25 cellular contexts compared by ENCODE assay signal in the genomic region with DNA sequence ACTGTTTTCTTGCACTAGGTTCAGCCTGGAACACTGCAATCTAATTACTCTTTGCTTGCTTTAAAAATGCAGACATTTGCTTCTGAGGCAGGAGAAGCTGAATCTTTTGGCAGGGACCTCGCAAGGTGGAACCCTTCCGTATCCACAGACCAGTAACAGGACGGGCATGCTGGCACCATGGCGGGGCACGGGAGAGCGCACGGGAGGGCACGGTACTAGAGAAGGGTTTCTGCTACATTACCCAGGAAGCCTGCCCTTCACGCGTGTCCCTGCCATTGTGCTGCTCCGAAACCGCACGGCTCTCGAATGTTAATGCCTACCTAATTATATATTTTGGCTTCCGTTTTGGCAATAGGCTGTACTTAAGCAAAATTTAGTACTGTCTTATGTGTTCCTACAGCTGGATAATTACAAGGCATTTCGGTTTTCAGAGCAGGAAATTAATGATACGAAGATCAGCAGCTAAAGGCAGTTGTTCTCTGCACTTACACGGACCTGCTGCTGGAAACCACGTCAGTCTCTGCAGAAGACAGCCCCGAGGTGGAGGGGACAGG.
"Had no signal": no experiment of that assay in that cellular context is flagged by ENCODE, and none has a peak within 500 bp of the region (broad histone marks: within the 10 kb centered on the region; RNA-seq: fewer than 3 reads in every experiment).

No MANE protein-coding gene starts in this region.

- DNase-seq: activated B cell treated with CpG ODN at 0.5 μM for 24 hours; activated CD4-positive, alpha-beta T cell treated with anti-CD3 and anti-CD28 coated beads for 36 hours; activated CD4-positive, alpha-beta T cell treated with anti-CD3 and anti-CD28 coated beads, Interleukin-2, amount 50 U/mL, for 4 hours; activated naive CD4-positive, alpha-beta T cell treated with Interleukin-2 at 50 U/mL for 16 hours; activated naive CD8-positive, alpha-beta T cell treated with anti-CD3 and anti-CD28 coated beads for 36 hours; activated T-cell treated with anti-CD3 and anti-CD28 coated beads, Interleukin-2, amount 50 U/mL, for 48 hours; cerebellar nuclear complex; endodermal cell; heart left ventricle; lower lobe of right lung; mesendoderm; mucosa of descending colon; retina; sigmoid colon; stimulated activated CD4-positive, alpha-beta T cell treated with anti-CD3 and anti-CD28 coated beads, Interleukin-15, amount 100 ng/mL, for 24 hours; stimulated activated CD8-positive, alpha-beta memory T cell treated with anti-CD3 and anti-CD28 coated beads, Interleukin-4, amount 100 ng/mL, for 48 hours; stimulated activated naive B cell treated with anti-CD40 and anti-IgM and Interleukin-4, amounts not matched to agents 10 μg/mL and 1 μg/mL and 100 μg/mL, for 72 hours; T1000; testis; trophoblast cell; uterus had no signal

- H3K27me3 Mint-ChIP-seq: activated B cell treated with CpG ODN at 0.5 μM for 24 hours; stimulated activated naive B cell treated with anti-CD40 and anti-IgM and Interleukin-4, amounts not matched to agents 10 μg/mL and 1 μg/mL and 100 μg/mL, for 72 hours had no signal

- H3K4me1 ChIP-seq: heart left ventricle, lower lobe of right lung, sigmoid colon, testis, uterus had no signal

- H3K27ac ChIP-seq: coronary artery, heart left ventricle, lower lobe of right lung, sigmoid colon, testis, uterus had no signal

- H3K4me3 Mint-ChIP-seq: activated B cell treated with CpG ODN at 0.5 μM for 24 hours; activated CD4-positive, alpha-beta T cell treated with anti-CD3 and anti-CD28 coated beads for 36 hours; activated naive CD8-positive, alpha-beta T cell treated with anti-CD3 and anti-CD28 coated beads for 36 hours; endodermal cell; stimulated activated naive B cell treated with anti-CD40 and anti-IgM and Interleukin-4, amounts not matched to agents 10 μg/mL and 1 μg/mL and 100 μg/mL, for 72 hours had no signal

- H3K4me2 ChIP-seq: smooth muscle cell had no signal

- H3K27me3 ChIP-seq: heart left ventricle, sigmoid colon, testis, uterus had no signal

- ATAC-seq: activated CD4-positive, alpha-beta T cell treated with anti-CD3 and anti-CD28 coated beads for 36 hours; heart left ventricle; left lobe of liver; lower lobe of right lung; mucosa of descending colon; stimulated activated naive B cell treated with anti-CD40 and anti-IgM and Interleukin-4, amounts not matched to agents 10 μg/mL and 1 μg/mL and 100 μg/mL, for 72 hours had no signal

- H3K4me1 Mint-ChIP-seq: activated B cell treated with CpG ODN at 0.5 μM for 24 hours; activated CD4-positive, alpha-beta T cell treated with anti-CD3 and anti-CD28 coated beads for 36 hours; activated naive CD8-positive, alpha-beta T cell treated with anti-CD3 and anti-CD28 coated beads for 36 hours; stimulated activated naive B cell treated with anti-CD40 and anti-IgM and Interleukin-4, amounts not matched to agents 10 μg/mL and 1 μg/mL and 100 μg/mL, for 72 hours had no signal

- H3K36me3 Mint-ChIP-seq: activated naive CD8-positive, alpha-beta T cell treated with anti-CD3 and anti-CD28 coated beads for 36 hours; stimulated activated naive B cell treated with anti-CD40 and anti-IgM and Interleukin-4, amounts not matched to agents 10 μg/mL and 1 μg/mL and 100 μg/mL, for 72 hours had no signal

- H3K9me3 Mint-ChIP-seq: activated B cell treated with CpG ODN at 0.5 μM for 24 hours; activated naive CD8-positive, alpha-beta T cell treated with anti-CD3 and anti-CD28 coated beads for 36 hours; stimulated activated naive B cell treated with anti-CD40 and anti-IgM and Interleukin-4, amounts not matched to agents 10 μg/mL and 1 μg/mL and 100 μg/mL, for 72 hours had no signal

- H3K27ac Mint-ChIP-seq: activated B cell treated with CpG ODN at 0.5 μM for 24 hours; activated CD4-positive, alpha-beta T cell treated with anti-CD3 and anti-CD28 coated beads for 36 hours; activated naive CD8-positive, alpha-beta T cell treated with anti-CD3 and anti-CD28 coated beads for 36 hours; endodermal cell; stimulated activated naive B cell treated with anti-CD40 and anti-IgM and Interleukin-4, amounts not matched to agents 10 μg/mL and 1 μg/mL and 100 μg/mL, for 72 hours had no signal

- FAIRE-seq: keratinocyte had no signal

- H3K36me3 ChIP-seq: heart left ventricle, lower lobe of right lung, sigmoid colon, uterus had no signal

- H3K4me3 ChIP-seq: coronary artery, heart left ventricle, lower lobe of right lung, mucosa of descending colon, sigmoid colon, smooth muscle cell, testis, uterus had no signal

- H3K9me3 ChIP-seq: heart left ventricle, lower lobe of right lung, mucosa of descending colon, sigmoid colon, testis, uterus had no signal
